8 cellular contexts compared by ENCODE assay signal in genomic region chr17:77450742-77451270, GRCh38.
DNase-seq lines count a peak whose midpoint lies in the region; ATAC-seq and TF ChIP-seq lines count a peak whose summit lies in the region.

No MANE protein-coding gene starts in this region.

- H3K79me2 ChIP-seq in Loucy (ENCODE audit: insufficient read depth, low read length) = peaks cover 95% of the 10 kb centered on the region

- H3K4me2 ChIP-seq in Loucy (ENCODE audit: low read depth, low read length, poor library complexity, severe bottlenecking) = peak overlapping the region; percentile 83

- intact Hi-C loops in dorsolateral prefrontal cortex (cut with DNase I) = loop anchor here in 1 of 2 donors (2.0 kb wide), 1 partner anchor 44 kb away; no protein-coding TSS in a partner anchor
- intact Hi-C loops in natural killer cell (cut with micrococcal nuclease) = loop anchor here (2.0 kb wide), 1 partner anchor 14 kb away; no protein-coding TSS in a partner anchor

- H3K9ac ChIP-seq in Loucy (ENCODE audit: low read depth, low read length, poor library complexity, severe bottlenecking) = peak overlapping the region; percentile 95

- TF ChIP-seq CTCF in AG09309 (IDR thresholded peaks at IDR 0.05; ENCODE audit: control insufficient read depth, insufficient read depth, low read depth, low read length, missing control alignments) (no peak), Loucy (conservative IDR thresholded peaks at IDR 0.05; ENCODE audit: low read length) (no peak), dorsolateral prefrontal cortex (IDR thresholded peaks at IDR 0.05 in 54 of 56, conservative IDR thresholded peaks at IDR 0.05 in 2 of 56; ENCODE audit: low read depth in 1 of 56, partially characterized antibody in 56 of 56) (no peak), natural killer cell (IDR thresholded peaks at IDR 0.05) (no peak)

- no peaks in the 10 kb centered on the region for H3K9me3 ChIP-seq in Loucy (ENCODE audit: insufficient read depth, low read depth, low read length)

- H2AFZ ChIP-seq in Loucy (ENCODE audit: low read length) = no peak overlapping the region

- peak overlapping the region; percentile 85 to 99 (median 97) for H3K27ac ChIP-seq in dorsolateral prefrontal cortex

- H3K9me3 Mint-ChIP-seq in natural killer cell = no peaks in the 10 kb centered on the region

- peak overlapping the region; percentile 96 for H3K4me3 Mint-ChIP-seq in natural killer cell

- H3K27ac Mint-ChIP-seq in natural killer cell = peak overlapping the region; percentile 94

- no peaks in the 10 kb centered on the region for H3F3A ChIP-seq in Loucy (ENCODE audit: low read depth)

- DNase-seq in AG09309 (ENCODE audit: low read depth) = no peak
- no peak for DNase-seq in dorsolateral prefrontal cortex
- no peak for DNase-seq in natural killer cell
- no peak for DNase-seq in NK-92 (lab: John Stamatoyannopoulos, UW; ENCODE audit: unreplicated experiment)
- DNase-seq in epidermal melanocyte (ENCODE audit: insufficient read length, low spot score) = no peak

- H3K36me3 Mint-ChIP-seq in natural killer cell = no peaks in the 10 kb centered on the region

- no peaks in the 10 kb centered on the region for H3K27me3 ChIP-seq in Loucy (ENCODE audit: insufficient read depth, low read length, poor library complexity, severe bottlenecking)
- no peaks in the 10 kb centered on the region for H3K27me3 ChIP-seq in dorsolateral prefrontal cortex

- peaks cover 72 to 87% of the 10 kb centered on the region in 2 donors for H3K4me1 Mint-ChIP-seq in natural killer cell

- peaks cover 49% of the 10 kb centered on the region for H4K20me1 ChIP-seq in Loucy (ENCODE audit: insufficient read depth, low read length, poor library complexity, severe bottlenecking)

- peak overlapping the region; percentile 34 for H3K4me3 ChIP-seq in AG09309 (ENCODE audit: control insufficient read depth, low read depth, low read length)
- peak overlapping the region; percentile 86 for H3K4me3 ChIP-seq in Loucy (ENCODE audit: low read length, poor library complexity, severe bottlenecking)
- peak overlapping the region; percentile 42 to 87 (median 67) for H3K4me3 ChIP-seq in dorsolateral prefrontal cortex

- H3K9me2 ChIP-seq in Loucy (replicated peaks; ENCODE audit: low read depth, low read length) = no peaks in the 10 kb centered on the region

- peaks cover 61% of the 10 kb centered on the region for H3K4me1 ChIP-seq in Loucy (ENCODE audit: insufficient read depth, low read length, poor library complexity, severe bottlenecking)

- ATAC-seq in natural killer cell = no peak
- no peak for ATAC-seq in GM21576 (IDR thresholded peaks at IDR 0.05; ENCODE audit: unreplicated experiment)
- no peak for ATAC-seq in GM19467 (IDR thresholded peaks at IDR 0.05; ENCODE audit: unreplicated experiment)

- peaks cover 7% of the 10 kb centered on the region; the same call in 1 of the 2 replicates for H3K36me3 ChIP-seq in Loucy (ENCODE audit: insufficient read depth, low read length)

- H3K27me3 Mint-ChIP-seq in natural killer cell (ENCODE audit: low read depth in 2 of 2) = no peaks in the 10 kb centered on the region

Comparison
In these comparisons a context has a peak if more than half of its experiments do, and no peak if none do; other contexts are left out.
1. H3K4me3 ChIP-seq: peak in every context shown above with its lines; median percentile 86 in Loucy; 67 in dorsolateral prefrontal cortex; 34 in AG09309.